Comparison of ENCODE assay signal across 8 cellular contexts in the genomic region with DNA sequence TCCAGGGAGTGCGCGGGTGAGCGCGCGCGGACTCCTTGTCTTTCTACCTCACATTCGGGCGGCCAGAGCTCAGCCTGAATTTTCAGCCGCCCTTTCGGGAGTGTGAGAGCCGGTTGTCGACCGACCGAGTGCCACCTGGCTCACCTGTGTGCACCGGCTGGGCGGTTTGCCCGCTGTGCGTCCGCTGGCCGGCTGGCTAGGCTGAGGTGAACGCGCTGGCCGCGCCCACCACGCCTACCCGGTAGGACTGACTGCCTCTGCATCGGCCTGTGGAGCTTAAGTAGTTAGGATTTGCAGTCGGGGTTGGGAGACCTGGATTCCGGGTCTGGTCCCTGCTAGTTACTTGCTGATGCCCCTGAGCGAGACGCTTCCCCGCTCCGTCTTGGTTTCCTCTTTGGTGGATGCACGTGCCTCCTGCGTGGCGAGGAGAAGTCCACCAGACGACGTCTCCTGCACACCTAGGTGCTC. TPM values are rescaled to one million over a fixed set of nuclear protein-coding genes. Genes with fewer than 3 reads are reported as not detected.
DNase-seq lines count a peak whose midpoint lies in the region; ATAC-seq and TF ChIP-seq lines count a peak whose summit lies in the region.

No MANE protein-coding gene starts in this region.

- H3K4me1 Mint-ChIP-seq in activated CD4-positive, alpha-beta T cell treated with anti-CD3 and anti-CD28 coated beads, Interleukin-2, amount 10 ng/mL, durations not matched to agents 24 days and 14 days, result peaks cover 13% of the 10 kb centered on the region

- peak overlapping the region; percentile 60 for H3K27ac Mint-ChIP-seq in activated CD4-positive, alpha-beta T cell treated with anti-CD3 and anti-CD28 coated beads, Interleukin-2, amount 10 ng/mL, durations not matched to agents 24 days and 14 days

- H3K27ac ChIP-seq in HEK293 (ENCODE audit: extremely low read depth, low read depth, low read length) (no peak overlapping the region; the same call in 1 of the 2 replicates), heart right ventricle (peak overlapping the region in 9 of 10 donors; percentile 57 to 89 (median 78)), rectal smooth muscle tissue (ENCODE audit: low read depth, low read length) (peak overlapping the region; percentile 90)

- no peaks in the 10 kb centered on the region for H3K27me3 ChIP-seq in BE2C
- H3K27me3 ChIP-seq in heart right ventricle, result peaks cover 0 to 14% (median 0%) of the 10 kb centered on the region in 7 donors
- no peaks in the 10 kb centered on the region for H3K27me3 ChIP-seq in rectal smooth muscle tissue (ENCODE audit: control insufficient read depth, insufficient read depth, low read length)

- H3K36me3 Mint-ChIP-seq in activated CD4-positive, alpha-beta T cell treated with anti-CD3 and anti-CD28 coated beads, Interleukin-2, amount 10 ng/mL, durations not matched to agents 24 days and 14 days (ENCODE audit: low read depth), result no peaks in the 10 kb centered on the region

- H3K4me1 ChIP-seq in BE2C (peaks cover 2% of the 10 kb centered on the region; the same call in 1 of the 2 replicates), HEK293 (ENCODE audit: control insufficient read depth, insufficient read depth, low read length) (peaks cover under 1% of the 10 kb centered on the region), heart right ventricle (peaks cover 0 to 64% (median 41%) of the 10 kb centered on the region in 9 donors), rectal smooth muscle tissue (ENCODE audit: control insufficient read depth, insufficient read depth, low read length) (peaks cover 26% of the 10 kb centered on the region)

- H3K9me3 Mint-ChIP-seq in activated CD4-positive, alpha-beta T cell treated with anti-CD3 and anti-CD28 coated beads, Interleukin-2, amount 10 ng/mL, durations not matched to agents 24 days and 14 days, result no peaks in the 10 kb centered on the region

- ATAC-seq in heart right ventricle (peak in 7 of 8 donors; percentile 9 to 40 (median 21)), GM18502 (IDR thresholded peaks at IDR 0.05; ENCODE audit: poor library complexity, unreplicated experiment) (no peak)

- POLR2A ChIA-PET in HEK293 (lab: Yijun Ruan, JAX), result interaction anchor here (1.0 kb wide), 1 partner anchor 9 kb away, joined by 3 read pairs; no protein-coding TSS in a partner anchor

- H3K9ac ChIP-seq in rectal smooth muscle tissue (ENCODE audit: low read length), result peak overlapping the region; percentile 54

- DNase-seq in BE2C (no peak), heart right ventricle (peak in 1 of 2 donors; percentile 27), NCI-H2227 treated with DMSO at 0.1 percent for 48 hours (lab: John Stamatoyannopoulos, UW) (no peak)
- DNase-seq in activated CD4-positive, alpha-beta T cell treated with anti-CD3 and anti-CD28 coated beads, Interleukin-2, amount 10 ng/mL, durations not matched to agents 24 days and 14 days, result no peak
- DNase-seq in activated effector memory CD4-positive, alpha-beta T cell treated with anti-CD3 and anti-CD28 coated beads, Interleukin-2, amount 50 U/mL, for 16 hours, result no peak

- no peaks in the 10 kb centered on the region for H3K9me3 ChIP-seq in BE2C
- H3K9me3 ChIP-seq in HEK293 (ENCODE audit: control insufficient read depth, insufficient read depth, low read depth, low read length), result no peaks in the 10 kb centered on the region
- no peaks in the 10 kb centered on the region for H3K9me3 ChIP-seq in heart right ventricle

- H3K36me3 ChIP-seq in BE2C (no peaks in the 10 kb centered on the region), HEK293 (ENCODE audit: control insufficient read depth in 2 of 2, insufficient read depth in 1 of 2, low read length in 2 of 2) (peaks cover 0 to 4% of the 10 kb centered on the region in 2 experiments; a peak in 2 of 3 replicates), heart right ventricle (peaks cover 0 to 12% (median 0%) of the 10 kb centered on the region in 9 donors), rectal smooth muscle tissue (ENCODE audit: control insufficient read depth, insufficient read depth, low read length) (no peaks in the 10 kb centered on the region)

- intact Hi-C loops in activated CD4-positive, alpha-beta T cell treated with anti-CD3 and anti-CD28 coated beads, Interleukin-2, amount 10 ng/mL, durations not matched to agents 24 days and 14 days (cut with micrococcal nuclease), result no loop called here
- intact Hi-C loops in heart right ventricle (cut with DNase I), result loop anchor here in 1 of 10 donors (10.0 kb wide), 1 partner anchor 53 kb away; no protein-coding TSS in a partner anchor

- H3K27me3 Mint-ChIP-seq in activated CD4-positive, alpha-beta T cell treated with anti-CD3 and anti-CD28 coated beads, Interleukin-2, amount 10 ng/mL, durations not matched to agents 24 days and 14 days, result peaks cover 14% of the 10 kb centered on the region

- H3K4me3 ChIP-seq in BE2C (ENCODE audit: low read depth, low read length), result peak overlapping the region; percentile 87
- H3K4me3 ChIP-seq in HEK293 (ENCODE audit: low read depth, low read length), result peak overlapping the region; percentile 52
- peak overlapping the region; percentile 79 to 98 (median 90) for H3K4me3 ChIP-seq in heart right ventricle
- peak overlapping the region; percentile 88 for H3K4me3 ChIP-seq in rectal smooth muscle tissue (ENCODE audit: low read length)

- no peak for TF ChIP-seq CTCF in BE2C (IDR thresholded peaks at IDR 0.05; ENCODE audit: low read depth, low read length)
- no peak for TF ChIP-seq CTCF in HEK293 (tag by site-specific recombination; IDR thresholded peaks at IDR 0.05)
- TF ChIP-seq CTCF in heart right ventricle (IDR thresholded peaks at IDR 0.05), result no peak

- WGBS in heart right ventricle, 2 donors, result 9% methylated on average over 38 of the region's 38 CpGs

- CTCF ChIA-PET in HEK293 (lab: Yijun Ruan, JAX), result interaction anchor here (0.8 to 1.3 kb wide), 3 partner anchors 8 to 336 kb away, joined by 3 to 4 read pairs (median 3); no protein-coding TSS in a partner anchor

- H3K4me3 Mint-ChIP-seq in activated CD4-positive, alpha-beta T cell treated with anti-CD3 and anti-CD28 coated beads, Interleukin-2, amount 10 ng/mL, durations not matched to agents 24 days and 14 days, result peak overlapping the region; percentile 90

TF ChIP-seq in HEK293, 187 proteins besides CTCF, POLR2A, EP300 and RAD21 (continues in another document):
- TF ChIP-seq ZNF837 (tag by site-specific recombination; IDR thresholded peaks at IDR 0.05) (no peak), ZNF777 (tag by site-specific recombination; IDR thresholded peaks at IDR 0.05; ENCODE audit: borderline replicate concordance) (peak; percentile 49; the same call in 1 of the 2 replicates), ZBTB8A (tag by site-specific recombination; IDR thresholded peaks at IDR 0.05) (peak; percentile 32), ZNF629 (tag by site-specific recombination; IDR thresholded peaks at IDR 0.05) (no peak), ZNF16 (tag by site-specific recombination; IDR thresholded peaks at IDR 0.05; ENCODE audit: low read depth) (no peak), ZNF416 (tag by site-specific recombination; IDR thresholded peaks at IDR 0.05) (no peak), ZNF391 (tag by site-specific recombination; IDR thresholded peaks at IDR 0.05; ENCODE audit: borderline replicate concordance, low read depth) (no peak), ZNF701 (tag by site-specific recombination; IDR thresholded peaks at IDR 0.05) (no peak), ZNF548 (tag by site-specific recombination; IDR thresholded peaks at IDR 0.05) (no peak), ZNF600 (tag by site-specific recombination; IDR thresholded peaks at IDR 0.05) (peak; percentile 9; the same call in 1 of the 2 replicates)
- TF ChIP-seq, protein P1, sequence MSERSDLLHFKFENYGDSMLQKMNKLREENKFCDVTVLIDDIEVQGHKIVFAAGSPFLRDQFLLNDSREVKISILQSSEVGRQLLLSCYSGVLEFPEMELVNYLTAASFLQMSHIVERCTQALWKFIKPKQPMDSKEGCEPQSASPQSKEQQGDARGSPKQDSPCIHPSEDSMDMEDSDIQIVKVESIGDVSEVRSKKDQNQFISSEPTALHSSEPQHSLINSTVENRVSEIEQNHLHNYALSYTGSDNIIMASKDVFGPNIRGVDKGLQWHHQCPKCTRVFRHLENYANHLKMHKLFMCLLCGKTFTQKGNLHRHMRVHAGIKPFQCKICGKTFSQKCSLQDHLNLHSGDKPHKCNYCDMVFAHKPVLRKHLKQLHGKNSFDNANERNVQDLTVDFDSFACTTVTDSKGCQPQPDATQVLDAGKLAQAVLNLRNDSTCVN (tag by site-specific recombination; optimal IDR thresholded peaks at IDR 0.05), result peak; percentile 80

RNA-seq across cellular contexts. Expression of a gene that starts 0.6 kb away (rescaled TPM):
- polyA plus RNA-seq in BE2C (2012; ENCODE audit: insufficient read depth, insufficient read length, low read depth), result 69.9 TPM
- total RNA-seq in activated CD4-positive, alpha-beta T cell treated with anti-CD3 and anti-CD28 coated beads, Interleukin-2, amount 10 ng/mL, durations not matched to agents 24 days and 14 days, result 1.6 and 1.9 TPM in 2 replicates
- 10 to 100 TPM in 5 of 10 donors, 1 to 10 TPM in 5; 5.0 to 16.5 (median 9.4) TPM for total RNA-seq in heart right ventricle
- 10 to 100 TPM; 15.4 to 18.2 TPM for polyA plus RNA-seq in heart right ventricle

RNA-seq across cellular contexts. Expression of a gene that starts 35.1 kb away (rescaled TPM):
- polyA plus RNA-seq in BE2C (2012; ENCODE audit: insufficient read depth, insufficient read length, low read depth), result 0.56 TPM
- total RNA-seq in activated CD4-positive, alpha-beta T cell treated with anti-CD3 and anti-CD28 coated beads, Interleukin-2, amount 10 ng/mL, durations not matched to agents 24 days and 14 days, result not detected in 2 replicates
- total RNA-seq in heart right ventricle, result under 1 TPM in 8 of 10 donors, not detected in 2; 0.15 to 0.93 (median 0.25) TPM
- polyA plus RNA-seq in heart right ventricle, result under 1 TPM in 1 of 2 donors, not detected in 1; 0.13 TPM
